In the genomic region with DNA sequence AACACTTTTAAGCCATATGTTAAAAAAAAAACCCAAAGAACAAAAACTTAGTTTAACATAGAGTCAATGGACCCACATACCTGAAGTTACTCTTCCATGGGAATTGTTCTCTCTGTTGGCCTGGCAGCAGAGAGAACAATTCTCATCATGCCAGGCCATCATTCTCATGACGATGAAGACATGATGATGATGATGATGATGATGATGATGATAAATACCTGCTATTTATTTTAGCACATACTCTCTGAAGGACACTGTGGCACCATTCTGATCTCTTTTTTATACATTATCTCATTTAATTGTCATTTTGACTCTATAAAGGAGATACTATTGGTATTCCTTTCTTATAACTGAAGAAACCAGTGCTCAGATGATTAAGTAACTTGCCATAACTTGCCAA, we compare ENCODE assay signal across 25 cellular contexts.
A peak's percentile ranks its signal among the peaks of the same experiment; 100 is the strongest.
DNase-seq lines count a peak whose midpoint lies in the region; ATAC-seq, FAIRE-seq and TF ChIP-seq lines count a peak whose summit lies in the region.
"Had no signal": no experiment of that assay in that cellular context is flagged by ENCODE, and none has a peak within 500 bp of the region (broad histone marks: within the 10 kb centered on the region; RNA-seq: fewer than 3 reads in every experiment).

No MANE protein-coding gene starts in this region.

- 0% methylated on average over 1 of the region's 1 CpG for WGBS in HepG2 (ENCODE audit: low lambda C conversion rate)
- 92% methylated on average over 1 of the region's 1 CpG for WGBS in right lobe of liver (ENCODE audit: insufficient coverage, low coverage, low lambda C conversion rate, missing lambda C conversion rate)

- DNase-seq in HepG2 (ENCODE audit: low spot score) (no peak), right lobe of liver (no peak), bronchial epithelial cell (ENCODE audit: low read depth) (peak; percentile 57), epithelial cell of prostate (ENCODE audit: low read depth, low spot score) (no peak), GM13977 (ENCODE audit: low spot score) (no peak), cardiac septum (ENCODE audit: low spot score) (no peak)
- no peak for DNase-seq in activated T-helper 2 cell treated with anti-CD3 and anti-CD28 coated beads, Interferon-gamma antibody, Interleukin-2, Interleukin-4, amounts not matched to agents 10 μg/mL and 5 μg/mL and 100 μg/mL, durations not matched to agents 14 hours and 24 hours and 36 hours (ENCODE audit: low spot score)
- DNase-seq: 8988T; ACHN; BE2C; C1 segment of cervical spinal cord; CD4-positive, alpha-beta memory T cell; CD4-positive, CD25-positive, alpha-beta regulatory T cell; CD8-positive, alpha-beta memory T cell; COR-L47; DMS79 treated with DMSO at 0.1 percent for 48 hours; GF-D8 had no signal

- no peak overlapping the region for H3K4me2 ChIP-seq in HepG2 (ENCODE audit: low read depth, low read length)
- H3K4me2 ChIP-seq: BLaER1 had no signal

- no peaks in the 10 kb centered on the region for H4K20me1 ChIP-seq in HepG2 (ENCODE audit: insufficient read depth, low read length)
- H4K20me1 ChIP-seq: BLaER1 had no signal

- no peak for FAIRE-seq in HepG2 (lab: Jason Lieb, UNC)
- no peak for FAIRE-seq in bronchial epithelial cell (lab: Jason Lieb, UNC)
- FAIRE-seq: A204.1, D721Med, G401.6, GM12891, GM18507 had no signal

- peaks cover 6% of the 10 kb centered on the region; the same call in 1 of the 2 replicates for H3K4me1 ChIP-seq in HepG2 (ENCODE audit: insufficient read depth, low read length)
- H3K4me1 ChIP-seq in right lobe of liver = peaks cover 0 to 9% (median 3%) of the 10 kb centered on the region in 4 donors
- H3K4me1 ChIP-seq in HEK293 (ENCODE audit: control insufficient read depth, insufficient read depth, low read length) = no peaks in the 10 kb centered on the region
- H3K4me1 ChIP-seq: BE2C had no signal

- BruUV-seq in HepG2 (replicated peaks; lab: Mats Ljungman, UMichigan) = no TSS peak

- TF ChIP-seq EP300 in HepG2 (IDR thresholded peaks at IDR 0.05; ENCODE audit: low read depth in 2 of 2, low read length in 2 of 2) (no peak), HepG2 (CRISPR knock-in tag; IDR thresholded peaks at IDR 0.05; ENCODE audit: borderline replicate concordance) (no peak)

- H3K4me3 ChIP-seq in HepG2 (replicated peaks in 1 of 3; ENCODE audit: insufficient read depth in 1 of 3, low read depth in 2 of 3, low read length in 3 of 3) (no peak overlapping the region), right lobe of liver (no peak overlapping the region), HEK293 (ENCODE audit: low read depth, low read length) (no peak overlapping the region), bronchial epithelial cell (ENCODE audit: low read depth, low read length) (no peak overlapping the region)
- H3K4me3 ChIP-seq: BLaER1 had no signal

- no peaks in the 10 kb centered on the region for H3K4me1 Mint-ChIP-seq in activated T-helper 2 cell treated with anti-CD3 and anti-CD28 coated beads, Interferon-gamma antibody, Interleukin-2, Interleukin-4, amounts not matched to agents 10 μg/mL and 5 μg/mL and 100 μg/mL, durations not matched to agents 14 hours and 24 hours and 36 hours (ENCODE audit: low read depth)
- H3K4me1 Mint-ChIP-seq: CD14-positive monocyte; CD4-positive, alpha-beta memory T cell; CD4-positive, CD25-positive, alpha-beta regulatory T cell; CD8-positive, alpha-beta memory T cell had no signal

- no peaks in the 10 kb centered on the region for H3K27me3 Mint-ChIP-seq in activated T-helper 2 cell treated with anti-CD3 and anti-CD28 coated beads, Interferon-gamma antibody, Interleukin-2, Interleukin-4, amounts not matched to agents 10 μg/mL and 5 μg/mL and 100 μg/mL, durations not matched to agents 14 hours and 24 hours and 36 hours (ENCODE audit: low read depth)
- H3K27me3 Mint-ChIP-seq: CD4-positive, alpha-beta memory T cell; CD8-positive, alpha-beta memory T cell had no signal

- no peak for TF ChIP-seq POLR2A in HepG2 (IDR thresholded peaks at IDR 0.05; ENCODE audit: insufficient read depth in 1 of 2, low read depth in 2 of 2, low read length in 2 of 2)
- no peak for TF ChIP-seq POLR2A in right lobe of liver (IDR thresholded peaks at IDR 0.05)

- H3K9ac ChIP-seq in HepG2 (ENCODE audit: insufficient read depth, low read depth, low read length) = no peak overlapping the region
- H3K9ac ChIP-seq: BLaER1 had no signal

- POLR2A ChIA-PET in HepG2 (lab: Yijun Ruan, JAX) (no interaction called here), HEK293 (lab: Yijun Ruan, JAX) (no interaction called here)

- H3K4me3 Mint-ChIP-seq in activated T-helper 2 cell treated with anti-CD3 and anti-CD28 coated beads, Interferon-gamma antibody, Interleukin-2, Interleukin-4, amounts not matched to agents 10 μg/mL and 5 μg/mL and 100 μg/mL, durations not matched to agents 14 hours and 24 hours and 36 hours (ENCODE audit: low read depth) = no peak overlapping the region
- H3K4me3 Mint-ChIP-seq: CD14-positive monocyte; CD4-positive, alpha-beta memory T cell; CD4-positive, CD25-positive, alpha-beta regulatory T cell; CD8-positive, alpha-beta memory T cell had no signal

- H3K27ac ChIP-seq in HepG2 (ENCODE audit: extremely low read length, insufficient read depth, low read length) = no peak overlapping the region
- no peak overlapping the region for H3K27ac ChIP-seq in right lobe of liver
- no peak overlapping the region for H3K27ac ChIP-seq in HEK293 (ENCODE audit: extremely low read depth, low read depth, low read length)
- peak overlapping the region; percentile 91 for H3K27ac ChIP-seq in epithelial cell of prostate
- H3K27ac ChIP-seq: BLaER1 had no signal

- CTCF ChIA-PET in HepG2 (lab: Yijun Ruan, JAX; ENCODE audit: low intra/inter-chr PET ratio, low total read pairs) = no interaction called here
- CTCF ChIA-PET in HEK293 (lab: Yijun Ruan, JAX) = no interaction called here

- H3K27ac Mint-ChIP-seq in activated T-helper 2 cell treated with anti-CD3 and anti-CD28 coated beads, Interferon-gamma antibody, Interleukin-2, Interleukin-4, amounts not matched to agents 10 μg/mL and 5 μg/mL and 100 μg/mL, durations not matched to agents 14 hours and 24 hours and 36 hours = no peak overlapping the region
- H3K27ac Mint-ChIP-seq: CD14-positive monocyte; CD4-positive, alpha-beta memory T cell; CD4-positive, CD25-positive, alpha-beta regulatory T cell; CD8-positive, alpha-beta memory T cell had no signal

- H3K9me3 ChIP-seq in HepG2 (ENCODE audit: low read length) (no peaks in the 10 kb centered on the region), right lobe of liver (no peaks in the 10 kb centered on the region), HEK293 (ENCODE audit: control insufficient read depth, insufficient read depth, low read depth, low read length) (no peaks in the 10 kb centered on the region)
- H3K9me3 ChIP-seq: BE2C, BLaER1 had no signal

- H3K9me3 Mint-ChIP-seq in activated T-helper 2 cell treated with anti-CD3 and anti-CD28 coated beads, Interferon-gamma antibody, Interleukin-2, Interleukin-4, amounts not matched to agents 10 μg/mL and 5 μg/mL and 100 μg/mL, durations not matched to agents 14 hours and 24 hours and 36 hours = no peaks in the 10 kb centered on the region
- H3K9me3 Mint-ChIP-seq: CD4-positive, alpha-beta memory T cell; CD8-positive, alpha-beta memory T cell had no signal

- TF ChIP-seq RAD21 in HepG2 (CRISPR knock-in tag; IDR thresholded peaks at IDR 0.05) = no peak

- no peaks in the 10 kb centered on the region for H3K27me3 ChIP-seq in HepG2 (ENCODE audit: control insufficient read depth in 1 of 2, insufficient read depth in 2 of 2, low read length in 2 of 2)
- H3K27me3 ChIP-seq in right lobe of liver = no peaks in the 10 kb centered on the region
- no peaks in the 10 kb centered on the region for H3K27me3 ChIP-seq in bronchial epithelial cell (ENCODE audit: control insufficient read depth, insufficient read depth, low read length)
- H3K27me3 ChIP-seq: BE2C, BLaER1 had no signal

- no peak for TF ChIP-seq CTCF in HepG2 (CRISPR knock-in tag; IDR thresholded peaks at IDR 0.05)
- TF ChIP-seq CTCF in right lobe of liver (IDR thresholded peaks at IDR 0.05) = no peak
- no peak for TF ChIP-seq CTCF in HEK293 (tag by site-specific recombination; IDR thresholded peaks at IDR 0.05)
- no peak for TF ChIP-seq CTCF in bronchial epithelial cell (IDR thresholded peaks at IDR 0.05; ENCODE audit: insufficient read depth, low read length, severe bottlenecking)
- no peak for TF ChIP-seq CTCF in GM13977 (IDR thresholded peaks at IDR 0.05; ENCODE audit: extremely low read depth, insufficient read depth, missing control alignments)

- ATAC-seq in HepG2 = no peak
- no peak for ATAC-seq in right lobe of liver

- in situ Hi-C loops in HepG2 (cut with HindIII; ENCODE audit: extremely low pct_ligation_motif_present, low pct_unique_long_range_greater_than_20kb) = no loop called here
- in situ Hi-C loops in GM13977 (cut with MboI; ENCODE audit: low pct_unique_long_range_greater_than_20kb, low sequenced_read_pairs, unreplicated experiment) = no loop called here

- no peak overlapping the region for H2AFZ ChIP-seq in HepG2 (ENCODE audit: low read length)

- H3K36me3 ChIP-seq in HepG2 (replicated peaks in 1 of 2; ENCODE audit: control insufficient read depth in 1 of 2, insufficient read depth in 2 of 2, low read length in 2 of 2) (no peaks in the 10 kb centered on the region), right lobe of liver (no peaks in the 10 kb centered on the region), HEK293 (ENCODE audit: control insufficient read depth in 2 of 2, insufficient read depth in 1 of 2, low read length in 2 of 2) (no peaks in the 10 kb centered on the region), bronchial epithelial cell (ENCODE audit: control insufficient read depth, insufficient read depth, low read length) (no peaks in the 10 kb centered on the region)
- H3K36me3 ChIP-seq: BE2C, BLaER1 had no signal

- H3K36me3 Mint-ChIP-seq in activated T-helper 2 cell treated with anti-CD3 and anti-CD28 coated beads, Interferon-gamma antibody, Interleukin-2, Interleukin-4, amounts not matched to agents 10 μg/mL and 5 μg/mL and 100 μg/mL, durations not matched to agents 14 hours and 24 hours and 36 hours (ENCODE audit: low read depth) = no peaks in the 10 kb centered on the region
- H3K36me3 Mint-ChIP-seq: CD14-positive monocyte; CD4-positive, alpha-beta memory T cell; CD4-positive, CD25-positive, alpha-beta regulatory T cell; CD8-positive, alpha-beta memory T cell had no signal

- no peaks in the 10 kb centered on the region for H3K79me2 ChIP-seq in HepG2 (ENCODE audit: insufficient read depth, low read length)

- intact Hi-C loops in HepG2 (cut with micrococcal nuclease; ENCODE audit: unreplicated experiment) (no loop called here), right lobe of liver (cut with DNase I) (no loop called here), cardiac septum (cut with DNase I) (no loop called here)
- intact Hi-C loops in activated T-helper 2 cell treated with anti-CD3 and anti-CD28 coated beads, Interferon-gamma antibody, Interleukin-2, Interleukin-4, amounts not matched to agents 10 μg/mL and 5 μg/mL and 100 μg/mL, durations not matched to agents 14 hours and 24 hours and 36 hours (cut with micrococcal nuclease) = no loop called here

TF ChIP-seq in HepG2, 621 proteins besides CTCF, POLR2A, EP300 and RAD21 (continues in another document):
- no peak for TF ChIP-seq SP140L (CRISPR knock-in tag; IDR thresholded peaks at IDR 0.05; ENCODE audit: borderline replicate concordance)

TF ChIP-seq in HEK293, 187 proteins besides CTCF, POLR2A, EP300 and RAD21 (continues in another document):
- no peak for TF ChIP-seq ZNF19 (tag by site-specific recombination; IDR thresholded peaks at IDR 0.05; ENCODE audit: low read depth)
